ENCODE assay signal across 8 cellular contexts in genomic region chr9:100352727-100353505, GRCh38. TPM values are rescaled to one million over a fixed set of nuclear protein-coding genes. Genes with fewer than 3 reads are reported as not detected.
DNase-seq lines count a peak whose midpoint lies in the region; ATAC-seq, FAIRE-seq and TF ChIP-seq lines count a peak whose summit lies in the region.

Gene TEX10 (minus strand): TSS chr9:100352942. CDS start chr9:100349363, 3,579 bp downstream.

- peaks cover 5% of the 10 kb centered on the region for H3K9me3 Mint-ChIP-seq in activated CD4-positive, alpha-beta T cell treated with anti-CD3 and anti-CD28 coated beads, Interleukin-2, amount 10 ng/mL, durations not matched to agents 24 days and 14 days

- peak; percentile 90 for FAIRE-seq in GM19239 (lab: Jason Lieb, UNC)

- DNase-seq in BE2C (peak; percentile 96), GM19239 (ENCODE audit: insufficient read length, low spot score) (peak; percentile 74), NCI-H526 (lab: John Stamatoyannopoulos, UW) (peak; percentile 60 to 90), dedifferentiated amniotic fluid mesenchymal stem cell (ENCODE audit: extremely low spot score) (peak; percentile 75), left kidney (ENCODE audit: low read depth, low spot score) (peak; percentile 98)
- peak; percentile 97 for DNase-seq in activated CD4-positive, alpha-beta T cell treated with anti-CD3 and anti-CD28 coated beads, Interleukin-2, amount 10 ng/mL, durations not matched to agents 24 days and 14 days
- peak; percentile 88 for DNase-seq in stimulated activated CD4-positive, alpha-beta T cell treated with anti-CD3 and anti-CD28 coated beads, Interleukin-1b, Interleukin-23, amount 100 ng/mL, for 48 hours

- H3K36me3 ChIP-seq in BE2C: no peaks in the 10 kb centered on the region

- peak within 1 kb of the TSS; percentile 88 for H3K4me3 Mint-ChIP-seq in activated CD4-positive, alpha-beta T cell treated with anti-CD3 and anti-CD28 coated beads, Interleukin-2, amount 10 ng/mL, durations not matched to agents 24 days and 14 days

- H3K4me3 ChIP-seq in BE2C (ENCODE audit: low read depth, low read length): peak within 1 kb of the TSS; percentile 80

- H3K27ac Mint-ChIP-seq in activated CD4-positive, alpha-beta T cell treated with anti-CD3 and anti-CD28 coated beads, Interleukin-2, amount 10 ng/mL, durations not matched to agents 24 days and 14 days: peak within 1 kb of the TSS; percentile 56

- no peaks in the 10 kb centered on the region for H3K27me3 Mint-ChIP-seq in activated CD4-positive, alpha-beta T cell treated with anti-CD3 and anti-CD28 coated beads, Interleukin-2, amount 10 ng/mL, durations not matched to agents 24 days and 14 days

- intact Hi-C loops in activated CD4-positive, alpha-beta T cell treated with anti-CD3 and anti-CD28 coated beads, Interleukin-2, amount 10 ng/mL, durations not matched to agents 24 days and 14 days (cut with micrococcal nuclease): loop anchor here (1.0 to 10.0 kb wide), 6 partner anchors 58 to 1131 kb away; partner anchors contain the start of genes ALG2, INVS, MRPL50 and MSANTD3

- H3K36me3 Mint-ChIP-seq in activated CD4-positive, alpha-beta T cell treated with anti-CD3 and anti-CD28 coated beads, Interleukin-2, amount 10 ng/mL, durations not matched to agents 24 days and 14 days (ENCODE audit: low read depth): peaks cover 14% of the 10 kb centered on the region

- peak; percentile 56 for ATAC-seq in HG03457 (IDR thresholded peaks at IDR 0.05; ENCODE audit: unreplicated experiment)

- no peaks in the 10 kb centered on the region for H3K27me3 ChIP-seq in BE2C

- no peaks in the 10 kb centered on the region for H3K4me1 ChIP-seq in BE2C

- no peak for TF ChIP-seq CTCF in BE2C (IDR thresholded peaks at IDR 0.05; ENCODE audit: low read depth, low read length)

- no peaks in the 10 kb centered on the region for H3K9me3 ChIP-seq in BE2C

- peaks cover 32% of the 10 kb centered on the region for H3K4me1 Mint-ChIP-seq in activated CD4-positive, alpha-beta T cell treated with anti-CD3 and anti-CD28 coated beads, Interleukin-2, amount 10 ng/mL, durations not matched to agents 24 days and 14 days

RNA-seq across cellular contexts. Expression of gene TEX10, which starts in this region (rescaled TPM):
- polyA plus RNA-seq in BE2C (2012; ENCODE audit: insufficient read depth, insufficient read length, low read depth): 22.8 TPM
- total RNA-seq in activated CD4-positive, alpha-beta T cell treated with anti-CD3 and anti-CD28 coated beads, Interleukin-2, amount 10 ng/mL, durations not matched to agents 24 days and 14 days: 31.3 and 32.8 TPM in 2 replicates

Comparison
In these comparisons a context has a peak if more than half of its experiments do, and no peak if none do; other contexts are left out.
1. Peak in every context shown above with its lines: DNase-seq, ATAC-seq and H3K4me3 ChIP-seq.